33 cellular contexts compared by ENCODE assay signal in the genomic region with DNA sequence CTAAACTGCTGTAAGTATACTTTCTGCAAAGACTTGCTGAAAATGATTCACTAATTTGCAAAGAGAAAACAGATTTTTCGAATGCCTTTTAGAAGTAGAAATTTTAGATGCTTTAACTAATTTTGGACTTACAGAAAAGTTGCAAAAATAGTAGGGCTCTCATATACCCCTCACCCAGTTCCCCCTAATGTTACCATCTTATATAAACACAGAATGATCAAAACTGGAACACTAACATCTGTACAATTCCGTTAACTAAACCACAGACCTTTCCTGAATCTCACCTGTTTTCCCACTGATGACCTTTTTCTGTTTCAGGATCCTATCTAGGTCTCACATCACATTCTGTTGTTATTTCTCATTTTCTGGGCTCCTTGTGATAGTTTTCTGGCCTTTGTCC.
"Had no signal": no experiment of that assay in that cellular context is flagged by ENCODE, and none has a peak within 500 bp of the region (broad histone marks: within the 10 kb centered on the region; RNA-seq: fewer than 3 reads in every experiment).

No MANE protein-coding gene starts in this region.

- H3K27me3 ChIP-seq: brain microvascular endothelial cell, esophagus muscularis mucosa, foreskin keratinocyte, gastrocnemius medialis, heart left ventricle had no signal

- H3K36me3 Mint-ChIP-seq: T-cell had no signal

- H3K9me3 Mint-ChIP-seq: activated CD4-positive, alpha-beta memory T cell treated with anti-CD3 and anti-CD28 coated beads for 36 hours; activated CD4-positive, alpha-beta T cell treated with anti-CD3 and anti-CD28 coated beads, Interleukin-2, amount 10 ng/mL, durations not matched to agents 24 days and 14 days; activated T-cell treated with anti-CD3 and anti-CD28 coated beads, Interleukin-2, amount 50 U/mL, for 24 hours; activated T-helper 17 cell treated with anti-CD3 and anti-CD28 coated beads, Interleukin-2, amount 50 U/mL, for 72 hours; central memory CD8-positive, alpha-beta T cell; effector memory CD8-positive, alpha-beta T cell; T-cell; T-helper 1 cell treated with Interleukin-12 subunit alpha and Interleukin-12 subunit beta and Interleukin-4 antibody, amounts not matched to agents 30 μg/mL and 1 μg/mL, for 36 hours; T-helper 2 cell treated with Interferon-gamma antibody and Interleukin-4, amounts not matched to agents 5 μg/mL and 100 μg/mL, for 36 hours had no signal

- H3K4me3 Mint-ChIP-seq: activated CD4-positive, alpha-beta memory T cell treated with anti-CD3 and anti-CD28 coated beads for 36 hours; activated CD4-positive, alpha-beta T cell treated with anti-CD3 and anti-CD28 coated beads for 36 hours; activated CD4-positive, alpha-beta T cell treated with anti-CD3 and anti-CD28 coated beads, Interleukin-2, amount 10 ng/mL, durations not matched to agents 24 days and 14 days; activated naive CD8-positive, alpha-beta T cell; activated T-cell treated with anti-CD3 and anti-CD28 coated beads, Interleukin-2, amount 50 U/mL, for 24 hours; activated T-helper 17 cell treated with anti-CD3 and anti-CD28 coated beads, Interleukin-2, amount 50 U/mL, for 72 hours; central memory CD8-positive, alpha-beta T cell; effector memory CD8-positive, alpha-beta T cell; T-cell; T-helper 1 cell treated with Interleukin-12 subunit alpha and Interleukin-12 subunit beta and Interleukin-4 antibody, amounts not matched to agents 30 μg/mL and 1 μg/mL, for 36 hours; T-helper 2 cell treated with Interferon-gamma antibody and Interleukin-4, amounts not matched to agents 5 μg/mL and 100 μg/mL, for 36 hours had no signal

- H3K36me3 ChIP-seq: brain microvascular endothelial cell, esophagus muscularis mucosa, gastrocnemius medialis, heart left ventricle, WERI-Rb-1 had no signal

- H3K27me3 Mint-ChIP-seq: activated CD4-positive, alpha-beta memory T cell treated with anti-CD3 and anti-CD28 coated beads for 36 hours; activated CD4-positive, alpha-beta T cell treated with anti-CD3 and anti-CD28 coated beads for 36 hours; activated CD4-positive, alpha-beta T cell treated with anti-CD3 and anti-CD28 coated beads, Interleukin-2, amount 10 ng/mL, durations not matched to agents 24 days and 14 days; activated naive CD8-positive, alpha-beta T cell; activated T-cell treated with anti-CD3 and anti-CD28 coated beads, Interleukin-2, amount 50 U/mL, for 24 hours; activated T-helper 17 cell treated with anti-CD3 and anti-CD28 coated beads, Interleukin-2, amount 50 U/mL, for 72 hours; central memory CD8-positive, alpha-beta T cell; effector memory CD8-positive, alpha-beta T cell; T-cell had no signal

- H3K27ac Mint-ChIP-seq: activated CD4-positive, alpha-beta memory T cell treated with anti-CD3 and anti-CD28 coated beads for 36 hours; activated CD4-positive, alpha-beta T cell treated with anti-CD3 and anti-CD28 coated beads for 36 hours; activated CD4-positive, alpha-beta T cell treated with anti-CD3 and anti-CD28 coated beads, Interleukin-2, amount 10 ng/mL, durations not matched to agents 24 days and 14 days; activated naive CD8-positive, alpha-beta T cell; activated T-cell treated with anti-CD3 and anti-CD28 coated beads, Interleukin-2, amount 50 U/mL, for 24 hours; activated T-helper 17 cell treated with anti-CD3 and anti-CD28 coated beads, Interleukin-2, amount 50 U/mL, for 72 hours; effector memory CD8-positive, alpha-beta T cell; T-cell; T-helper 1 cell treated with Interleukin-12 subunit alpha and Interleukin-12 subunit beta and Interleukin-4 antibody, amounts not matched to agents 30 μg/mL and 1 μg/mL, for 36 hours; T-helper 2 cell treated with Interferon-gamma antibody and Interleukin-4, amounts not matched to agents 5 μg/mL and 100 μg/mL, for 36 hours had no signal

- DNase-seq: activated CD4-positive, alpha-beta memory T cell treated with anti-CD3 and anti-CD28 coated beads for 36 hours; activated CD4-positive, alpha-beta T cell treated with anti-CD3 and anti-CD28 coated beads for 36 hours; activated CD4-positive, alpha-beta T cell treated with anti-CD3 and anti-CD28 coated beads, Interleukin-2, amount 10 ng/mL, durations not matched to agents 24 days and 14 days; activated CD4-positive, CD25-positive, alpha-beta regulatory T cell; activated CD4-positive, CD25-positive, alpha-beta regulatory T cell treated with anti-CD3 and anti-CD28 coated beads, Interleukin-2, amount 50 U/mL, for 72 hours; activated CD8-positive, alpha-beta memory T cell treated with anti-CD3 and anti-CD28 coated beads, Interleukin-2, amount 50 U/mL, for 48 hours; activated effector memory CD4-positive, alpha-beta T cell treated with Interleukin-2 at 50 U/mL for 16 hours; activated gamma-delta T cell treated with Interleukin-2 at 50 U/mL for 16 hours; activated naive CD4-positive, alpha-beta T cell treated with anti-CD3 and anti-CD28 coated beads, Interleukin-2, amount 50 U/mL, for 16 hours; activated naive CD4-positive, alpha-beta T cell treated with Interleukin-2 at 50 U/mL for 16 hours; activated T-cell treated with anti-CD3 and anti-CD28 coated beads for 4 hours; activated T-cell treated with anti-CD3 and anti-CD28 coated beads, Interleukin-2, amount 50 U/mL, for 24 hours; amniotic stem cell; anterior cingulate cortex; brain microvascular endothelial cell; cortex of kidney; dermis blood vessel endothelial cell; effector CD4-positive, alpha-beta T cell; effector memory CD8-positive, alpha-beta T cell; erythroblast; foreskin keratinocyte; gastrocnemius medialis; glutamatergic neuron; heart left ventricle; T-cell; T1000; WERI-Rb-1 had no signal

- ATAC-seq: activated CD4-positive, alpha-beta T cell treated with anti-CD3 and anti-CD28 coated beads for 36 hours; activated T-helper 17 cell treated with anti-CD3 and anti-CD28 coated beads, Interleukin-2, amount 50 U/mL, for 72 hours; effector memory CD8-positive, alpha-beta T cell; foreskin keratinocyte; gastrocnemius medialis; heart left ventricle; T-cell had no signal

- H3K4me1 ChIP-seq: foreskin keratinocyte had no signal

- H3K9me3 ChIP-seq: esophagus muscularis mucosa, gastrocnemius medialis, heart left ventricle had no signal

- H3K4me3 ChIP-seq: esophagus muscularis mucosa, gastrocnemius medialis, heart left ventricle had no signal

- H3K27ac ChIP-seq: brain microvascular endothelial cell, esophagus muscularis mucosa, foreskin keratinocyte, gastrocnemius medialis, heart left ventricle, WERI-Rb-1 had no signal
